16 cellular contexts compared by ENCODE assay signal in genomic region chr5:125874717-125875116, GRCh38.
DNase-seq lines count a peak whose midpoint lies in the region; ATAC-seq and TF ChIP-seq lines count a peak whose summit lies in the region.
"Had no signal": no experiment of that assay in that cellular context is flagged by ENCODE, and none has a peak within 500 bp of the region (broad histone marks: within the 10 kb centered on the region; RNA-seq: fewer than 3 reads in every experiment).

No MANE protein-coding gene starts in this region.

- intact Hi-C loops in mammary epithelial cell (cut with micrococcal nuclease) (loop anchor here (10.0 kb wide), 1 partner anchor 460 kb away; no protein-coding TSS in a partner anchor), cardiac septum (cut with DNase I) (no loop called here)

- H3K23ac ChIP-seq in mesendoderm (ENCODE audit: low read length) = no peak overlapping the region

- ATAC-seq in activated CD4-positive, CD25-positive, alpha-beta regulatory T cell treated with anti-CD3 and anti-CD28 coated beads, Interleukin-2, amount 50 U/mL, for 24 hours = no peak
- ATAC-seq in HG02852 (IDR thresholded peaks at IDR 0.05; ENCODE audit: unreplicated experiment) = no peak
- ATAC-seq: activated T-cell treated with anti-CD3 and anti-CD28 coated beads, Interleukin-2, amount 50 U/mL, for 4 hours; SK-N-SH treated with all-trans-retinoic acid at 6 μM for 48 hours had no signal

- no peak overlapping the region for H4K5ac ChIP-seq in mesendoderm (ENCODE audit: low read length)

- H3K4ac ChIP-seq in mesendoderm (ENCODE audit: low read depth, low read length) = no peak overlapping the region

- CTCF ChIA-PET in mammary epithelial cell (lab: Charles Lee; ENCODE audit: low non-redundant PET) = no interaction called here

- peak; percentile 8 for DNase-seq in H7
- peak; percentile 3 for DNase-seq in NT2/D1 (ENCODE audit: low read depth, low spot score)
- peak; percentile 33 for DNase-seq in mammary epithelial cell
- DNase-seq in mesendoderm = peak; percentile 74
- DNase-seq in cardiac septum (ENCODE audit: low spot score) = no peak
- DNase-seq: activated CD4-positive, alpha-beta T cell treated with anti-CD3 and anti-CD28 coated beads, Interleukin-2, amount 50 U/mL, for 48 hours; activated T-cell treated with anti-CD3 and anti-CD28 coated beads, Interleukin-2, amount 50 U/mL, for 4 hours; AML-193; NCI-H1092 treated with DMSO at 0.1 percent for 48 hours; NCI-H2171 treated with DMSO at 0.1 percent for 48 hours; stimulated activated CD4-positive, alpha-beta T cell treated with anti-CD3 and anti-CD28 coated beads, Interleukin-4, amount 100 ng/mL, for 1 hour; substantia nigra had no signal

- H2AFZ ChIP-seq in mammary epithelial cell (ENCODE audit: low read depth, low read length) = no peak overlapping the region
- H2AFZ ChIP-seq: parathyroid adenoma had no signal

- H3K9ac ChIP-seq in NT2/D1 (ENCODE audit: insufficient read length, low read depth) = no peak overlapping the region
- no peak overlapping the region for H3K9ac ChIP-seq in mammary epithelial cell (ENCODE audit: insufficient read depth, low read length)
- H3K9ac ChIP-seq in mesendoderm (ENCODE audit: low read length) = no peak overlapping the region
- H3K9ac ChIP-seq: parathyroid adenoma had no signal

- H3K27ac ChIP-seq in mammary epithelial cell (ENCODE audit: insufficient read depth, low read depth, low read length) = no peak overlapping the region
- no peak overlapping the region for H3K27ac ChIP-seq in mesendoderm (ENCODE audit: low read depth, low read length)
- H3K27ac ChIP-seq: parathyroid adenoma had no signal

- no peak overlapping the region for H2BK5ac ChIP-seq in mesendoderm (ENCODE audit: low read length)

- dilution Hi-C loops in mammary epithelial cell (cut with HindIII; ENCODE audit: low sequenced_read_pairs) = no loop called here

- H2BK15ac ChIP-seq in mesendoderm (replicated peaks; ENCODE audit: low read depth) = no peak overlapping the region

- BruUV-seq in mammary epithelial cell (replicated peaks; lab: Mats Ljungman, UMichigan) = no TSS peak

- H3K56ac ChIP-seq in mesendoderm (ENCODE audit: low read length) = no peak overlapping the region

- no peaks in the 10 kb centered on the region for H3K4me1 ChIP-seq in NT2/D1 (ENCODE audit: insufficient read depth, insufficient read length)
- peaks cover 18% of the 10 kb centered on the region for H3K4me1 ChIP-seq in mammary epithelial cell (ENCODE audit: insufficient read depth, low read length)
- H3K4me1 ChIP-seq in mesendoderm (ENCODE audit: control insufficient read depth, low read depth, low read length) = no peaks in the 10 kb centered on the region
- H3K4me1 ChIP-seq: parathyroid adenoma had no signal

- no peak overlapping the region for H4K8ac ChIP-seq in mesendoderm (ENCODE audit: low read depth, low read length)

- H3K36me3 ChIP-seq in H7 (replicated peaks; ENCODE audit: control insufficient read depth, insufficient read depth, low read length) (no peaks in the 10 kb centered on the region), NT2/D1 (ENCODE audit: insufficient read depth, insufficient read length, low read length) (no peaks in the 10 kb centered on the region), mammary epithelial cell (ENCODE audit: insufficient read depth, low read length) (no peaks in the 10 kb centered on the region), mesendoderm (ENCODE audit: control insufficient read depth, insufficient read depth, low read length) (no peaks in the 10 kb centered on the region)

- H3K79me1 ChIP-seq in mesendoderm (ENCODE audit: low read length) = no peaks in the 10 kb centered on the region

- in situ Hi-C loops in mammary epithelial cell (cut with MboI; ENCODE audit: low sequenced_read_pairs in 2 of 2) = no loop called here

- H3K9me3 ChIP-seq in NT2/D1 (ENCODE audit: insufficient read depth, low read length) (no peaks in the 10 kb centered on the region), mammary epithelial cell (replicated peaks; ENCODE audit: insufficient read depth, low read length) (peaks cover 4% of the 10 kb centered on the region)

- WGBS in mammary epithelial cell (ENCODE audit: low coverage, missing lambda C conversion rate) = 98% methylated on average over 4 of the region's 4 CpGs
- no CpG with 5 or more reads among the region's 4 CpGs for WGBS in mesendoderm (ENCODE audit: extremely low coverage, insufficient coverage, low lambda C conversion rate)

- no peaks in the 10 kb centered on the region for H4K20me1 ChIP-seq in mammary epithelial cell (ENCODE audit: insufficient read depth, low read length)

- H3K18ac ChIP-seq in mesendoderm (ENCODE audit: low read length) = no peak overlapping the region

- H3K27me3 ChIP-seq in H7 (ENCODE audit: control insufficient read depth, insufficient read depth, low read length) (no peaks in the 10 kb centered on the region), NT2/D1 (ENCODE audit: insufficient read depth, insufficient read length) (no peaks in the 10 kb centered on the region), mammary epithelial cell (ENCODE audit: insufficient read depth, low read length) (no peaks in the 10 kb centered on the region), mesendoderm (ENCODE audit: insufficient read depth, low read length, poor library complexity) (no peaks in the 10 kb centered on the region)

- TF ChIP-seq CTCF in mammary epithelial cell (conservative IDR thresholded peaks at IDR 0.05 in 1 of 2, IDR thresholded peaks at IDR 0.05 in 1 of 2; ENCODE audit: extremely low read depth in 1 of 2, insufficient read depth in 1 of 2, low read depth in 1 of 2, low read length in 2 of 2) = peak in 1 of 2 donors; percentile 33

- no peak overlapping the region for H3K4me2 ChIP-seq in mammary epithelial cell (ENCODE audit: insufficient read depth, low read depth, low read length)
- H3K4me2 ChIP-seq in mesendoderm (ENCODE audit: low read length) = no peak overlapping the region

- no peak overlapping the region for H2AK5ac ChIP-seq in mesendoderm (ENCODE audit: low read length)

- H3K4me3 ChIP-seq in H7 (ENCODE audit: insufficient read depth, low read depth, low read length) (no peak overlapping the region), NT2/D1 (ENCODE audit: insufficient read length, low read depth) (no peak overlapping the region), mammary epithelial cell (replicated peaks in 1 of 3; ENCODE audit: insufficient read depth in 1 of 3, low read depth in 2 of 3, low read length in 3 of 3) (no peak overlapping the region), mesendoderm (ENCODE audit: low read length) (no peak overlapping the region)

- H3K79me2 ChIP-seq in mammary epithelial cell (ENCODE audit: insufficient read depth, low read length) (no peaks in the 10 kb centered on the region), mesendoderm (ENCODE audit: control insufficient read depth, insufficient read depth, low read length) (no peaks in the 10 kb centered on the region)
- H3K79me2 ChIP-seq: parathyroid adenoma had no signal

- H2BK120ac ChIP-seq in mesendoderm (ENCODE audit: low read depth, low read length) = no peak overlapping the region
